9 cellular contexts compared by ENCODE assay signal in genomic region chr3:187955076-187955952, GRCh38.
DNase-seq lines count a peak whose midpoint lies in the region; ATAC-seq and TF ChIP-seq lines count a peak whose summit lies in the region.
"Had no signal": no experiment of that assay in that cellular context is flagged by ENCODE, and none has a peak within 500 bp of the region (broad histone marks: within the 10 kb centered on the region; RNA-seq: fewer than 3 reads in every experiment).

No MANE protein-coding gene starts in this region.

- peak; percentile 12 for DNase-seq in HK-2 (ENCODE audit: unreplicated experiment)
- no peak for DNase-seq in T-helper 17 cell
- peak; percentile 78 for DNase-seq in right atrium auricular region (ENCODE audit: low spot score)
- no peak for DNase-seq in stomach
- DNase-seq in RKO (ENCODE audit: low spot score) = no peak
- DNase-seq in nucleus accumbens (lab: John Stamatoyannopoulos, UW) = no peak

- no peaks in the 10 kb centered on the region for H3K36me3 Mint-ChIP-seq in T-helper 17 cell (ENCODE audit: low read depth)
- H3K36me3 Mint-ChIP-seq: stimulated activated memory B cell treated with anti-CD40 and anti-IgM and Interleukin-4, amounts not matched to agents 10 μg/mL and 1 μg/mL and 100 μg/mL, for 72 hours had no signal

- H3K27ac ChIP-seq in right atrium auricular region (peak overlapping the region; percentile 1 to 57), stomach (peak overlapping the region in 4 of 5 donors; percentile 11 to 63 (median 58))

- peak overlapping the region; percentile 24 for H3K27ac Mint-ChIP-seq in T-helper 17 cell
- H3K27ac Mint-ChIP-seq: stimulated activated memory B cell treated with anti-CD40 and anti-IgM and Interleukin-4, amounts not matched to agents 10 μg/mL and 1 μg/mL and 100 μg/mL, for 72 hours had no signal

- WGBS in stomach, 5 donors = 49 to 76% (median 56%) methylated on average over 2 of the region's 2 CpGs

- no peaks in the 10 kb centered on the region for H3K36me3 ChIP-seq in right atrium auricular region
- H3K36me3 ChIP-seq in stomach = no peaks in the 10 kb centered on the region

- intact Hi-C loops in stomach (cut with DNase I; ENCODE audit: low total_unique reads) = no loop called here

- TF ChIP-seq CTCF in right atrium auricular region (IDR thresholded peaks at IDR 0.05) (no peak), stomach (IDR thresholded peaks at IDR 0.05) (no peak)

- no peaks in the 10 kb centered on the region for H3K9me3 ChIP-seq in T-helper 17 cell (ENCODE audit: control insufficient read depth, low read length, poor library complexity, severe bottlenecking)
- no peaks in the 10 kb centered on the region for H3K9me3 ChIP-seq in right atrium auricular region
- no peaks in the 10 kb centered on the region for H3K9me3 ChIP-seq in stomach

- H3K27me3 ChIP-seq in right atrium auricular region = no peaks in the 10 kb centered on the region
- no peaks in the 10 kb centered on the region for H3K27me3 ChIP-seq in stomach

- peaks cover 14% of the 10 kb centered on the region for H3K4me1 Mint-ChIP-seq in T-helper 17 cell

- no peak for TF ChIP-seq EP300 in stomach (IDR thresholded peaks at IDR 0.05)

- H3K27me3 Mint-ChIP-seq in T-helper 17 cell = no peaks in the 10 kb centered on the region

- TF ChIP-seq POLR2A in stomach (IDR thresholded peaks at IDR 0.05) = no peak

- ATAC-seq in T-helper 17 cell (no peak), GM18502 (IDR thresholded peaks at IDR 0.05; ENCODE audit: poor library complexity, unreplicated experiment) (no peak), GM21390 (IDR thresholded peaks at IDR 0.05; ENCODE audit: unreplicated experiment) (no peak)
- ATAC-seq: stimulated activated memory B cell treated with anti-CD40 and anti-IgM and Interleukin-4, amounts not matched to agents 10 μg/mL and 1 μg/mL and 100 μg/mL, for 72 hours had no signal

- H3K4me3 Mint-ChIP-seq in T-helper 17 cell = no peak overlapping the region
- H3K4me3 Mint-ChIP-seq: stimulated activated memory B cell treated with anti-CD40 and anti-IgM and Interleukin-4, amounts not matched to agents 10 μg/mL and 1 μg/mL and 100 μg/mL, for 72 hours had no signal

- H3K4me1 ChIP-seq in right atrium auricular region (peaks cover 0 to 42% of the 10 kb centered on the region in 2 donors), stomach (peaks cover 0 to 44% (median 7%) of the 10 kb centered on the region in 4 donors)

- H3K4me3 ChIP-seq in right atrium auricular region = no peak overlapping the region
- H3K4me3 ChIP-seq in stomach = no peak overlapping the region

Comparison
In these comparisons a context has a peak if more than half of its experiments do, and no peak if none do; other contexts are left out.
1. DNase-seq: peak in HK-2 (single experiment) and right atrium auricular region (single experiment); none in T-helper 17 cell (0 of 3), stomach (single experiment), RKO (single experiment) and nucleus accumbens (0 of 56).